Comparison of ENCODE assay signal across 2 cellular contexts in the genomic region with DNA sequence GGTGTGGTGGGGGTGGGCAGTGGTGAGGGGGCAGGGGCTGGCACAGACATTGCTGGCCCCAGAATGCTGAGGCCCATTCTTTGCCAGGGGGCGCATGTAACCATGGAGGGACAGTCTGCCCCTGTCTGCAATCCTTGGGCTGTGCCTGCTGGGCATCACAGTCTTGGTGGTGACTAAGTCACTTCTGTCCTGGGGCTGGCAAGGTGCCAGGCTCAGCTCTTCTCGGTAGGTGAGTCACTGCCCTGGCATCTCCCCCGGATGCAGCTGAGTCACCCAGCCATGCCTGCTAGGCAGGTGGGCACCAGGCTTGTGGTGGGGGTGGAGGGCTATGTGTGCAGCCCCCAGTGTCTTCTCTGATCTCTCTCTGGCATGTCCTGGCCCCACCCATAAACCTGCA.
TF ChIP-seq lines count a peak whose summit lies in the region.

No MANE protein-coding gene starts in this region.

TF ChIP-seq in IMR-90, 13 proteins besides CTCF, POLR2A, EP300 and RAD21:
- peak; percentile 11; the same call in 1 of the 2 replicates for TF ChIP-seq SMC3 (IDR thresholded peaks at IDR 0.05; ENCODE audit: low read depth, low read length)
- TF ChIP-seq RFX5 (IDR thresholded peaks at IDR 0.05; ENCODE audit: low read depth, low read length): no peak
- 0 out of 2 replicates have a peak, but pooled peaks have one; percentile 27 for TF ChIP-seq MAFK (IDR thresholded peaks at IDR 0.05; ENCODE audit: low read depth, low read length)
- TF ChIP-seq ELK1 (IDR thresholded peaks at IDR 0.05; ENCODE audit: borderline replicate concordance, low read depth, low read length): no peak
- peak; percentile 59; the same call in 1 of the 2 replicates for TF ChIP-seq NFE2L2 (IDR thresholded peaks at IDR 0.05; ENCODE audit: low read depth, low read length)
- TF ChIP-seq RCOR1 (IDR thresholded peaks at IDR 0.05; ENCODE audit: insufficient replicate concordance, low read length): peak; percentile 38
- TF ChIP-seq CEBPB (IDR thresholded peaks at IDR 0.05; ENCODE audit: low read depth, low read length): 0 out of 2 replicates have a peak, but pooled peaks have one; percentile 26
- TF ChIP-seq MXI1 (IDR thresholded peaks at IDR 0.05; ENCODE audit: borderline replicate concordance, low read depth, low read length): 0 out of 2 replicates have a peak, but pooled peaks have one; percentile 35
- TF ChIP-seq BHLHE40 (IDR thresholded peaks at IDR 0.05; ENCODE audit: low read depth, low read length): peak; percentile 67; the same call in 1 of the 2 replicates
- peak; percentile 97 for TF ChIP-seq FOS (IDR thresholded peaks at IDR 0.05; ENCODE audit: low read depth, low read length)
- peak; percentile 43; the same call in 1 of the 2 replicates for TF ChIP-seq MAZ (IDR thresholded peaks at IDR 0.05; ENCODE audit: borderline replicate concordance, low read depth, low read length)
- no peak for TF ChIP-seq CHD1 (IDR thresholded peaks at IDR 0.05; ENCODE audit: low read depth, low read length)
- TF ChIP-seq, protein P1, sequence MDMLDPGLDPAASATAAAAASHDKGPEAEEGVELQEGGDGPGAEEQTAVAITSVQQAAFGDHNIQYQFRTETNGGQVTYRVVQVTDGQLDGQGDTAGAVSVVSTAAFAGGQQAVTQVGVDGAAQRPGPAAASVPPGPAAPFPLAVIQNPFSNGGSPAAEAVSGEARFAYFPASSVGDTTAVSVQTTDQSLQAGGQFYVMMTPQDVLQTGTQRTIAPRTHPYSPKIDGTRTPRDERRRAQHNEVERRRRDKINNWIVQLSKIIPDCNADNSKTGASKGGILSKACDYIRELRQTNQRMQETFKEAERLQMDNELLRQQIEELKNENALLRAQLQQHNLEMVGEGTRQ (IDR thresholded peaks at IDR 0.05; ENCODE audit: low read depth, low read length): no peak

TF ChIP-seq in SK-N-SH, 30 proteins besides CTCF, POLR2A, EP300 and RAD21:
- TF ChIP-seq GABPA (IDR thresholded peaks at IDR 0.05; ENCODE audit: low read depth) (no peak; the same call in 1 of the 2 replicates), NRF1 (IDR thresholded peaks at IDR 0.05; ENCODE audit: low read depth, low read length) (no peak), GATA2 (CRISPR knock-in tag; IDR thresholded peaks at IDR 0.05) (no peak), FOSL2 (IDR thresholded peaks at IDR 0.05; ENCODE audit: borderline replicate concordance, low read depth) (peak; percentile 100), YY1 (IDR thresholded peaks at IDR 0.05; ENCODE audit: low read depth) (0 out of 2 replicates have a peak, but pooled peaks have one; percentile 15), NFIC (IDR thresholded peaks at IDR 0.05; ENCODE audit: borderline replicate concordance) (peak; percentile 100), ELF1 (IDR thresholded peaks at IDR 0.05) (no peak; the same call in 1 of the 2 replicates), TEAD4 (IDR thresholded peaks at IDR 0.05; ENCODE audit: borderline replicate concordance, insufficient read depth) (peak; percentile 97), TCF12 (IDR thresholded peaks at IDR 0.05) (peak; percentile 99), FOXM1 (IDR thresholded peaks at IDR 0.05; ENCODE audit: low read depth) (peak; percentile 84; the same call in 1 of the 2 replicates), RXRA (IDR thresholded peaks at IDR 0.05; ENCODE audit: borderline replicate concordance, low read depth) (peak; percentile 89; the same call in 1 of the 2 replicates), TAF1 (IDR thresholded peaks at IDR 0.05; ENCODE audit: borderline replicate concordance, low read depth, low read length) (no peak), JUND (IDR thresholded peaks at IDR 0.05) (peak; percentile 100), RFX5 (IDR thresholded peaks at IDR 0.05; ENCODE audit: low read length) (no peak), CHD2 (IDR thresholded peaks at IDR 0.05; ENCODE audit: low read length, partially characterized antibody) (peak; percentile 18), RCOR1 (IDR thresholded peaks at IDR 0.05; ENCODE audit: low read length) (0 out of 2 replicates have a peak, but pooled peaks have one; percentile 33), POLR2AphosphoS5 (IDR thresholded peaks at IDR 0.05; ENCODE audit: low read depth, low read length) (peak; percentile 85), ZBTB33 (IDR thresholded peaks at IDR 0.05; ENCODE audit: borderline replicate concordance, low read depth) (peak; percentile 85; the same call in 1 of the 2 replicates), FOXJ3 (CRISPR knock-in tag; IDR thresholded peaks at IDR 0.05) (no peak), MAX (IDR thresholded peaks at IDR 0.05; ENCODE audit: low read depth) (peak; percentile 93), SIN3A (IDR thresholded peaks at IDR 0.05; ENCODE audit: borderline replicate concordance, low read depth, low read length) (0 out of 2 replicates have a peak, but pooled peaks have one; percentile 45), SMC3 (IDR thresholded peaks at IDR 0.05; ENCODE audit: low read depth, low read length) (no peak), MEF2A (IDR thresholded peaks at IDR 0.05; ENCODE audit: borderline replicate concordance, low read depth) (peak; percentile 79; the same call in 1 of the 2 replicates), EZH2phosphoT487 (IDR thresholded peaks at IDR 0.05; ENCODE audit: borderline replicate concordance, low read depth) (no peak), MXI1 (IDR thresholded peaks at IDR 0.05; ENCODE audit: low read depth, low read length) (no peak)
- TF ChIP-seq, protein P2, sequence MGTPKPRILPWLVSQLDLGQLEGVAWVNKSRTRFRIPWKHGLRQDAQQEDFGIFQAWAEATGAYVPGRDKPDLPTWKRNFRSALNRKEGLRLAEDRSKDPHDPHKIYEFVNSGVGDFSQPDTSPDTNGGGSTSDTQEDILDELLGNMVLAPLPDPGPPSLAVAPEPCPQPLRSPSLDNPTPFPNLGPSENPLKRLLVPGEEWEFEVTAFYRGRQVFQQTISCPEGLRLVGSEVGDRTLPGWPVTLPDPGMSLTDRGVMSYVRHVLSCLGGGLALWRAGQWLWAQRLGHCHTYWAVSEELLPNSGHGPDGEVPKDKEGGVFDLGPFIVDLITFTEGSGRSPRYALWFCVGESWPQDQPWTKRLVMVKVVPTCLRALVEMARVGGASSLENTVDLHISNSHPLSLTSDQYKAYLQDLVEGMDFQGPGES (IDR thresholded peaks at IDR 0.05; ENCODE audit: low read depth, low read length): no peak
- TF ChIP-seq, protein P3, sequence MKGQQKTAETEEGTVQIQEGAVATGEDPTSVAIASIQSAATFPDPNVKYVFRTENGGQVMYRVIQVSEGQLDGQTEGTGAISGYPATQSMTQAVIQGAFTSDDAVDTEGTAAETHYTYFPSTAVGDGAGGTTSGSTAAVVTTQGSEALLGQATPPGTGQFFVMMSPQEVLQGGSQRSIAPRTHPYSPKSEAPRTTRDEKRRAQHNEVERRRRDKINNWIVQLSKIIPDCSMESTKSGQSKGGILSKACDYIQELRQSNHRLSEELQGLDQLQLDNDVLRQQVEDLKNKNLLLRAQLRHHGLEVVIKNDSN (IDR thresholded peaks at IDR 0.05; ENCODE audit: borderline replicate concordance, low read depth): no peak
- TF ChIP-seq, protein P4, sequence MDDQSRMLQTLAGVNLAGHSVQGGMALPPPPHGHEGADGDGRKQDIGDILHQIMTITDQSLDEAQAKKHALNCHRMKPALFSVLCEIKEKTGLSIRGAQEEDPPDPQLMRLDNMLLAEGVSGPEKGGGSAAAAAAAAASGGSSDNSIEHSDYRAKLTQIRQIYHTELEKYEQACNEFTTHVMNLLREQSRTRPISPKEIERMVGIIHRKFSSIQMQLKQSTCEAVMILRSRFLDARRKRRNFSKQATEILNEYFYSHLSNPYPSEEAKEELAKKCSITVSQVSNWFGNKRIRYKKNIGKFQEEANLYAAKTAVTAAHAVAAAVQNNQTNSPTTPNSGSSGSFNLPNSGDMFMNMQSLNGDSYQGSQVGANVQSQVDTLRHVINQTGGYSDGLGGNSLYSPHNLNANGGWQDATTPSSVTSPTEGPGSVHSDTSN (IDR thresholded peaks at IDR 0.05): peak; percentile 90
- TF ChIP-seq, protein P1 (IDR thresholded peaks at IDR 0.05; ENCODE audit: borderline replicate concordance, low read depth, low read length): no peak
- TF ChIP-seq, protein P5, sequence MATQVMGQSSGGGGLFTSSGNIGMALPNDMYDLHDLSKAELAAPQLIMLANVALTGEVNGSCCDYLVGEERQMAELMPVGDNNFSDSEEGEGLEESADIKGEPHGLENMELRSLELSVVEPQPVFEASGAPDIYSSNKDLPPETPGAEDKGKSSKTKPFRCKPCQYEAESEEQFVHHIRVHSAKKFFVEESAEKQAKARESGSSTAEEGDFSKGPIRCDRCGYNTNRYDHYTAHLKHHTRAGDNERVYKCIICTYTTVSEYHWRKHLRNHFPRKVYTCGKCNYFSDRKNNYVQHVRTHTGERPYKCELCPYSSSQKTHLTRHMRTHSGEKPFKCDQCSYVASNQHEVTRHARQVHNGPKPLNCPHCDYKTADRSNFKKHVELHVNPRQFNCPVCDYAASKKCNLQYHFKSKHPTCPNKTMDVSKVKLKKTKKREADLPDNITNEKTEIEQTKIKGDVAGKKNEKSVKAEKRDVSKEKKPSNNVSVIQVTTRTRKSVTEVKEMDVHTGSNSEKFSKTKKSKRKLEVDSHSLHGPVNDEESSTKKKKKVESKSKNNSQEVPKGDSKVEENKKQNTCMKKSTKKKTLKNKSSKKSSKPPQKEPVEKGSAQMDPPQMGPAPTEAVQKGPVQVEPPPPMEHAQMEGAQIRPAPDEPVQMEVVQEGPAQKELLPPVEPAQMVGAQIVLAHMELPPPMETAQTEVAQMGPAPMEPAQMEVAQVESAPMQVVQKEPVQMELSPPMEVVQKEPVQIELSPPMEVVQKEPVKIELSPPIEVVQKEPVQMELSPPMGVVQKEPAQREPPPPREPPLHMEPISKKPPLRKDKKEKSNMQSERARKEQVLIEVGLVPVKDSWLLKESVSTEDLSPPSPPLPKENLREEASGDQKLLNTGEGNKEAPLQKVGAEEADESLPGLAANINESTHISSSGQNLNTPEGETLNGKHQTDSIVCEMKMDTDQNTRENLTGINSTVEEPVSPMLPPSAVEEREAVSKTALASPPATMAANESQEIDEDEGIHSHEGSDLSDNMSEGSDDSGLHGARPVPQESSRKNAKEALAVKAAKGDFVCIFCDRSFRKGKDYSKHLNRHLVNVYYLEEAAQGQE (IDR thresholded peaks at IDR 0.05; ENCODE audit: low read depth, low read length): peak; percentile 66
